ENCODE assay signal across 18 cellular contexts in genomic region chr6:34836451-34836850, GRCh38.
"Had no signal": no experiment of that assay in that cellular context is flagged by ENCODE, and none has a peak within 500 bp of the region (broad histone marks: within the 10 kb centered on the region; RNA-seq: fewer than 3 reads in every experiment).

No MANE protein-coding gene starts in this region.

- H3K27me3 ChIP-seq: left lung, right atrium auricular region had no signal

- H3K4me1 ChIP-seq: right atrium auricular region had no signal

- H3K27ac Mint-ChIP-seq: activated naive CD8-positive, alpha-beta T cell treated with anti-CD3 and anti-CD28 coated beads, Interleukin-2, amount 10 ng/mL, durations not matched to agents 7 days and 5 days; type B pancreatic cell had no signal

- H3K27ac ChIP-seq: right atrium auricular region, WERI-Rb-1 had no signal

- H3K27me3 Mint-ChIP-seq: activated naive CD8-positive, alpha-beta T cell treated with anti-CD3 and anti-CD28 coated beads, Interleukin-2, amount 10 ng/mL, durations not matched to agents 7 days and 5 days; naive thymus-derived CD4-positive, alpha-beta T cell; type B pancreatic cell had no signal

- H3K9me3 ChIP-seq: left lung, mucosa of descending colon, right atrium auricular region had no signal

- H3K4me3 Mint-ChIP-seq: activated naive CD8-positive, alpha-beta T cell treated with anti-CD3 and anti-CD28 coated beads, Interleukin-2, amount 10 ng/mL, durations not matched to agents 7 days and 5 days; activated T-cell treated with anti-CD3 and anti-CD28 coated beads, Interleukin-2, amount 50 U/mL, for 72 hours; naive thymus-derived CD4-positive, alpha-beta T cell; T-helper 1 cell treated with Interleukin-12 subunit alpha and Interleukin-12 subunit beta and Interleukin-4 antibody, amounts not matched to agents 30 μg/mL and 1 μg/mL, for 36 hours; type B pancreatic cell had no signal

- DNase-seq: activated CD4-positive, alpha-beta T cell treated with anti-CD3 and anti-CD28 coated beads, Interleukin-2, amount 50 U/mL, for 48 hours; activated naive CD8-positive, alpha-beta T cell treated with anti-CD3 and anti-CD28 coated beads, Interleukin-2, amount 10 ng/mL, durations not matched to agents 7 days and 5 days; activated T-cell treated with anti-CD3 and anti-CD28 coated beads, Interleukin-2, amount 50 U/mL, for 72 hours; aorta; dermis blood vessel endothelial cell; left lung; mucosa of descending colon; naive thymus-derived CD4-positive, alpha-beta T cell; stimulated activated CD4-positive, alpha-beta T cell treated with anti-CD3 and anti-CD28 coated beads, Interleukin-15, amount 100 ng/mL, for 24 hours; stimulated activated CD4-positive, alpha-beta T cell treated with anti-CD3 and anti-CD28 coated beads, Interleukin-4, amount 100 ng/mL, for 1 hour; stimulated activated naive CD4-positive, alpha-beta T cell; WERI-Rb-1 had no signal

- H3K4me3 ChIP-seq: left lung, mucosa of descending colon, right atrium auricular region, skin epidermis had no signal

- FAIRE-seq: keratinocyte had no signal

- ATAC-seq: activated T-cell treated with anti-CD3 and anti-CD28 coated beads, Interleukin-2, amount 50 U/mL, for 72 hours; mucosa of descending colon; naive thymus-derived CD4-positive, alpha-beta T cell; SK-N-SH treated with all-trans-retinoic acid at 6 μM for 48 hours had no signal

- H3K9me3 Mint-ChIP-seq: activated naive CD8-positive, alpha-beta T cell treated with anti-CD3 and anti-CD28 coated beads, Interleukin-2, amount 10 ng/mL, durations not matched to agents 7 days and 5 days; activated T-cell treated with anti-CD3 and anti-CD28 coated beads, Interleukin-2, amount 50 U/mL, for 72 hours; naive thymus-derived CD4-positive, alpha-beta T cell; T-helper 1 cell treated with Interleukin-12 subunit alpha and Interleukin-12 subunit beta and Interleukin-4 antibody, amounts not matched to agents 30 μg/mL and 1 μg/mL, for 36 hours; type B pancreatic cell had no signal
